ENCODE assay signal across 1 cellular context in genomic region chr4:15681372-15682339, GRCh38.
TF ChIP-seq lines count a peak whose summit lies in the region.

Gene FAM200B, plus strand, starts transcription at chr4:15681827. Its CDS starts 5,151 bp downstream, at chr4:15686978.

TF ChIP-seq in K562, 482 proteins besides CTCF, POLR2A, EP300 and RAD21 (continued from another document and continues in another):
- TF ChIP-seq ZHX1 (conservative IDR thresholded peaks at IDR 0.05; ENCODE audit: low read length): peak; percentile 99
- peak; percentile 45; the same call in 1 of the 2 replicates for TF ChIP-seq RFX1 (IDR thresholded peaks at IDR 0.05)
- TF ChIP-seq GTF2E2 (tag; IDR thresholded peaks at IDR 0.05): peak; percentile 73; the same call in 1 of the 2 replicates
- TF ChIP-seq FOXJ2 (tag; IDR thresholded peaks at IDR 0.05): 0 out of 2 replicates have a peak, but pooled peaks have one; percentile 5
- TF ChIP-seq OTX1 (CRISPR knock-in tag; IDR thresholded peaks at IDR 0.05): no peak
- TF ChIP-seq TAF15 (IDR thresholded peaks at IDR 0.05; ENCODE audit: low read depth, low read length): no peak
- TF ChIP-seq TSHZ1 (CRISPR knock-in tag; IDR thresholded peaks at IDR 0.05): no peak
- TF ChIP-seq IRF1 (CRISPR knock-in tag; IDR thresholded peaks at IDR 0.05; ENCODE audit: borderline replicate concordance): no peak
- no peak for TF ChIP-seq ZNF280A (IDR thresholded peaks at IDR 0.05; ENCODE audit: low read depth, partially characterized antibody)
- TF ChIP-seq FOS (IDR thresholded peaks at IDR 0.05; ENCODE audit: extremely low read depth, insufficient read length): no peak
- TF ChIP-seq EWSR1 (IDR thresholded peaks at IDR 0.05; ENCODE audit: borderline replicate concordance, low read depth, partially characterized antibody): no peak
- TF ChIP-seq CBX2 (IDR thresholded peaks at IDR 0.05; ENCODE audit: insufficient read depth, low read length, poor library complexity, severe bottlenecking): no peak
- no peak for TF ChIP-seq MED1 (CRISPR knock-in tag; IDR thresholded peaks at IDR 0.05; ENCODE audit: borderline replicate concordance)
- no peak for TF ChIP-seq SMARCE1 (IDR thresholded peaks at IDR 0.05)
- 0 out of 2 replicates have a peak, but pooled peaks have one; percentile 53 for TF ChIP-seq FOXP4 (CRISPR knock-in tag; IDR thresholded peaks at IDR 0.05; ENCODE audit: borderline replicate concordance)
- no peak for TF ChIP-seq TFE3 (CRISPR knock-in tag; IDR thresholded peaks at IDR 0.05)
- TF ChIP-seq ZNF280B (CRISPR knock-in tag; IDR thresholded peaks at IDR 0.05): no peak
- TF ChIP-seq ZNF780A (CRISPR knock-in tag; IDR thresholded peaks at IDR 0.05): no peak
- no peak for TF ChIP-seq HOMEZ (CRISPR knock-in tag; IDR thresholded peaks at IDR 0.05)
- TF ChIP-seq RCOR1 (IDR thresholded peaks at IDR 0.05; ENCODE audit: borderline replicate concordance in 1 of 2, low read depth in 2 of 2, low read length in 2 of 2): peak in 1 of 2 experiments; percentile 4; a peak in 1 of 4 replicates
- peak; percentile 41 for TF ChIP-seq BRD9 (IDR thresholded peaks at IDR 0.05; ENCODE audit: low read depth, partially characterized antibody)
- TF ChIP-seq ARID4B (CRISPR knock-in tag; IDR thresholded peaks at IDR 0.05): peak; percentile 94
- no peak for TF ChIP-seq JUNB (CRISPR knock-in tag; conservative IDR thresholded peaks at IDR 0.05)
- TF ChIP-seq CAMTA2 (CRISPR knock-in tag; conservative IDR thresholded peaks at IDR 0.05): no peak
- no peak; the same call in 1 of the 2 replicates for TF ChIP-seq STAT5A (IDR thresholded peaks at IDR 0.05; ENCODE audit: borderline replicate concordance, low read length)
- TF ChIP-seq SRF (CRISPR knock-in tag; IDR thresholded peaks at IDR 0.05): peak in 1 of 2 experiments; percentile 79; a peak in 2 of 4 replicates
- peak; percentile 6 to 14; a peak in 2 of 4 replicates for TF ChIP-seq FOXK2 (conservative IDR thresholded peaks at IDR 0.05 in 1 of 2, IDR thresholded peaks at IDR 0.05 in 1 of 2; ENCODE audit: low read depth in 2 of 2)
- no peak for TF ChIP-seq EHMT2 (IDR thresholded peaks at IDR 0.05)
